12 cellular contexts compared by ENCODE assay signal in genomic region chr1:35852241-35852640, GRCh38.
"Had no signal": no experiment of that assay in that cellular context is flagged by ENCODE, and none has a peak within 500 bp of the region (broad histone marks: within the 10 kb centered on the region; RNA-seq: fewer than 3 reads in every experiment).

No MANE protein-coding gene starts in this region.

- H3K27ac Mint-ChIP-seq: activated CD4-positive, alpha-beta T cell treated with anti-CD3 and anti-CD28 coated beads, Interleukin-2, amount 10 ng/mL, durations not matched to agents 7 days and 5 days; activated naive CD4-positive, alpha-beta T cell treated with anti-CD3 and anti-CD28 coated beads for 36 hours; activated T-helper 17 cell treated with anti-CD3 and anti-CD28 coated beads, Interleukin-2, amount 50 U/mL, for 72 hours; memory B cell had no signal

- DNase-seq: activated CD4-positive, alpha-beta T cell treated with anti-CD3 and anti-CD28 coated beads, Interleukin-2, amount 10 ng/mL, durations not matched to agents 7 days and 5 days; activated CD4-positive, CD25-positive, alpha-beta regulatory T cell; activated naive CD4-positive, alpha-beta T cell treated with anti-CD3 and anti-CD28 coated beads for 36 hours; activated T-cell treated with anti-CD3 and anti-CD28 coated beads for 4 hours; central memory CD4-positive, alpha-beta T cell; immature natural killer cell; upper lobe of left lung had no signal

- H3K9me3 Mint-ChIP-seq: activated CD4-positive, alpha-beta T cell treated with anti-CD3 and anti-CD28 coated beads, Interleukin-2, amount 10 ng/mL, durations not matched to agents 7 days and 5 days; activated naive CD4-positive, alpha-beta T cell treated with anti-CD3 and anti-CD28 coated beads for 36 hours; activated T-helper 17 cell treated with anti-CD3 and anti-CD28 coated beads, Interleukin-2, amount 50 U/mL, for 72 hours; dendritic cell treated with granulocyte-macrophage colony-stimulating factor and Interleukin-4, amounts not matched to agents 40 ng/mL and 50 ng/mL, for 4 days; immature natural killer cell; memory B cell had no signal

- H3K27me3 Mint-ChIP-seq: activated CD4-positive, alpha-beta T cell treated with anti-CD3 and anti-CD28 coated beads, Interleukin-2, amount 10 ng/mL, durations not matched to agents 7 days and 5 days; activated T-helper 17 cell treated with anti-CD3 and anti-CD28 coated beads, Interleukin-2, amount 50 U/mL, for 72 hours; dendritic cell treated with granulocyte-macrophage colony-stimulating factor and Interleukin-4, amounts not matched to agents 40 ng/mL and 50 ng/mL, for 4 days; memory B cell had no signal

- H3K4me3 Mint-ChIP-seq: activated CD4-positive, alpha-beta T cell treated with anti-CD3 and anti-CD28 coated beads, Interleukin-2, amount 10 ng/mL, durations not matched to agents 7 days and 5 days; activated naive CD4-positive, alpha-beta T cell treated with anti-CD3 and anti-CD28 coated beads for 36 hours; activated T-helper 17 cell treated with anti-CD3 and anti-CD28 coated beads, Interleukin-2, amount 50 U/mL, for 72 hours; dendritic cell treated with granulocyte-macrophage colony-stimulating factor and Interleukin-4, amounts not matched to agents 40 ng/mL and 50 ng/mL, for 4 days; immature natural killer cell; memory B cell had no signal

- ATAC-seq: activated T-helper 17 cell treated with anti-CD3 and anti-CD28 coated beads, Interleukin-2, amount 50 U/mL, for 72 hours; left lobe of liver had no signal

- H3K27me3 ChIP-seq: upper lobe of left lung had no signal

- H3K9me3 ChIP-seq: upper lobe of left lung had no signal

- H3K4me1 Mint-ChIP-seq: activated CD4-positive, alpha-beta T cell treated with anti-CD3 and anti-CD28 coated beads, Interleukin-2, amount 10 ng/mL, durations not matched to agents 7 days and 5 days; activated T-helper 17 cell treated with anti-CD3 and anti-CD28 coated beads, Interleukin-2, amount 50 U/mL, for 72 hours; immature natural killer cell had no signal

- H3K4me3 ChIP-seq: skin epidermis, upper lobe of left lung had no signal
